20 cellular contexts compared by ENCODE assay signal in the genomic region with DNA sequence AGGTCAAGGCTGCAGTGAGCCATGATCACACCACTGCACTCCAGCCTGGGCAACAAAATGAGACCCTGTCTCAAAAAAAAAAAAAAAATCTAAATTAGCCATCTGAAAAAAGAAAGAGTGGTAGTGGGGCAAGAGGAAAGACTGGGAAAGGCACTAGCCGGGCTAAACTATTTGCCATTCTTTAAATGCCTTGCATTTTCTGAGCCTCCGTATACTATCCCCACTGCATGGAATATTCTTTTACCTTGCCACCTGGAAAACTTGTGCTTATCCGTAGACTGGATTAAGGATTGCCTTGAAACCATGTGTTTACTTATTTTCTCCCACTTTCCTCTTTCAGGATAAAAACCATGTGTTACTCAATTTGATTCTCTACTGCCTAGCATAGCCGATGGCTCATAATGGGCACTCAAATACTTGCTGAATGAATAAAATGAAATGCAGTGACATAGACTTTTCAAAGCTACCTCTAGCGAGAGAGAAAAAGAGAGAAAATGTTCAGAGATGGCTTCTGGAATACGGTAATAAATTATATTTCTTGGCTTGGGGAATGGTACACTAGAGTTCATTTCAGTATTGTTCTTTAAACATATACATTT. TPM values are rescaled to one million over a fixed set of nuclear protein-coding genes. Genes with fewer than 3 reads are reported as not detected.
DNase-seq lines count a peak whose midpoint lies in the region; ATAC-seq lines count a peak whose summit lies in the region.
"Had no signal": no experiment of that assay in that cellular context is flagged by ENCODE, and none has a peak within 500 bp of the region (broad histone marks: within the 10 kb centered on the region; RNA-seq: fewer than 3 reads in every experiment).

No MANE protein-coding gene starts in this region.

- no peak overlapping the region for H2BK120ac ChIP-seq in mesendoderm (ENCODE audit: low read depth, low read length)

- H3K56ac ChIP-seq in mesendoderm (ENCODE audit: low read length), result no peak overlapping the region

- H3K36me3 ChIP-seq in mesendoderm (ENCODE audit: control insufficient read depth, insufficient read depth, low read length), result no peaks in the 10 kb centered on the region
- H3K36me3 ChIP-seq: Peyer's patch, SJCRH30 had no signal

- no peaks in the 10 kb centered on the region for H3K27me3 ChIP-seq in mesendoderm (ENCODE audit: insufficient read depth, low read length, poor library complexity)
- H3K27me3 ChIP-seq: BLaER1 treated with 17β-estradiol and CSF1 and Interleukin-3, amounts not matched to agents 10 nM and 100 nM; Peyer's patch; SJCRH30 had no signal

- H4K5ac ChIP-seq in mesendoderm (ENCODE audit: low read length), result no peak overlapping the region

- H3K4ac ChIP-seq in mesendoderm (ENCODE audit: low read depth, low read length), result no peak overlapping the region

- H3K27ac ChIP-seq in mesendoderm (ENCODE audit: low read depth, low read length), result no peak overlapping the region
- H3K27ac ChIP-seq: BLaER1 treated with 17β-estradiol and CSF1 and Interleukin-3, amounts not matched to agents 10 nM and 100 nM; Peyer's patch; SJCRH30 had no signal

- H3K4me3 ChIP-seq in mesendoderm (ENCODE audit: low read length), result no peak overlapping the region
- H3K4me3 ChIP-seq: BLaER1 treated with 17β-estradiol and CSF1 and Interleukin-3, amounts not matched to agents 10 nM and 100 nM; HAP-1; Peyer's patch; SJCRH30 had no signal

- H3K4me2 ChIP-seq in mesendoderm (ENCODE audit: low read length), result no peak overlapping the region
- H3K4me2 ChIP-seq: BLaER1 treated with 17β-estradiol and CSF1 and Interleukin-3, amounts not matched to agents 10 nM and 100 nM had no signal

- H2BK15ac ChIP-seq in mesendoderm (replicated peaks; ENCODE audit: low read depth), result no peak overlapping the region

- peaks cover 5% of the 10 kb centered on the region for H3K79me1 ChIP-seq in mesendoderm (ENCODE audit: low read length)

- no CpG with 5 or more reads among the region's 6 CpGs for WGBS in mesendoderm (ENCODE audit: extremely low coverage, insufficient coverage, low lambda C conversion rate)

- no peak overlapping the region for H3K18ac ChIP-seq in mesendoderm (ENCODE audit: low read length)

- ATAC-seq in GM21528 (IDR thresholded peaks at IDR 0.05; ENCODE audit: low FRiP score, unreplicated experiment), result no peak
- no peak for ATAC-seq in GM19328 (IDR thresholded peaks at IDR 0.05; ENCODE audit: unreplicated experiment)

- no peak overlapping the region for H2AK5ac ChIP-seq in mesendoderm (ENCODE audit: low read length)

- H3K79me2 ChIP-seq in mesendoderm (ENCODE audit: control insufficient read depth, insufficient read depth, low read length), result no peaks in the 10 kb centered on the region

- no peak overlapping the region for H3K23ac ChIP-seq in mesendoderm (ENCODE audit: low read length)

- no peaks in the 10 kb centered on the region for H3K4me1 ChIP-seq in mesendoderm (ENCODE audit: control insufficient read depth, low read depth, low read length)
- H3K4me1 ChIP-seq: Caco-2, Peyer's patch, SJCRH30 had no signal

- no peak overlapping the region for H4K8ac ChIP-seq in mesendoderm (ENCODE audit: low read depth, low read length)

- DNase-seq in GM03348 (ENCODE audit: low spot score) (peak; percentile 14), HS-5 (ENCODE audit: low read depth) (peak; percentile 32), amniotic epithelial cell (ENCODE audit: low read depth) (peak; percentile 57), mesendoderm (peak; percentile 32)
- DNase-seq in stimulated activated CD8-positive, alpha-beta memory T cell treated with anti-CD3 and anti-CD28 coated beads, Interleukin-4, amount 100 ng/mL, for 48 hours, result no peak
- DNase-seq: Caco-2, DMS 273 treated with DMSO at 0.1 percent for 48 hours, DND-41, Kasumi-1, NCI-H1694, NCI-H2081 treated with DMSO at 0.1 percent for 48 hours, NCI-H2171 treated with DMSO at 0.1 percent for 48 hours, NCI-H524 treated with DMSO at 0.1 percent for 48 hours, NCI-H82, Peyer's patch, SJCRH30 had no signal

- no peak overlapping the region for H3K9ac ChIP-seq in mesendoderm (ENCODE audit: low read length)
- H3K9ac ChIP-seq: BLaER1 treated with 17β-estradiol and CSF1 and Interleukin-3, amounts not matched to agents 10 nM and 100 nM had no signal

- H2BK5ac ChIP-seq in mesendoderm (ENCODE audit: low read length), result no peak overlapping the region

RNA-seq across cellular contexts. Expression of gene HYCC1, which starts 30.6 kb away (rescaled TPM):
- 121 TPM for polyA plus RNA-seq in mesendoderm (2013, experiment 1 of 2)
- polyA plus RNA-seq in mesendoderm (2013, experiment 2 of 2), result 119 TPM
